Comparison of ENCODE assay signal across 14 cellular contexts in genomic region chr4:41384992-41385391, GRCh38.
DNase-seq lines count a peak whose midpoint lies in the region; ATAC-seq, FAIRE-seq and TF ChIP-seq lines count a peak whose summit lies in the region.
"Had no signal": no experiment of that assay in that cellular context is flagged by ENCODE, and none has a peak within 500 bp of the region (broad histone marks: within the 10 kb centered on the region; RNA-seq: fewer than 3 reads in every experiment).

No MANE protein-coding gene starts in this region.

- H2AFZ ChIP-seq in endothelial cell of umbilical vein (ENCODE audit: low read depth, low read length): no peak overlapping the region
- H2AFZ ChIP-seq: parathyroid adenoma had no signal

- 4 to 32% methylated on average over 1 of the region's 1 CpG for WGBS in lung, 2 donors
- 57 to 71% methylated on average over 1 of the region's 1 CpG for WGBS in esophagus squamous epithelium, 2 donors

- peak overlapping the region; percentile 26 for H3K9ac ChIP-seq in endothelial cell of umbilical vein (replicated peaks; ENCODE audit: extremely low read depth, insufficient read depth, low read length)
- H3K9ac ChIP-seq: parathyroid adenoma had no signal

- H3K4me3 ChIP-seq in endothelial cell of umbilical vein (replicated peaks in 1 of 3; ENCODE audit: insufficient read depth in 1 of 3, low read depth in 1 of 3, low read length in 3 of 3) (no peak overlapping the region), lung (no peak overlapping the region), upper lobe of right lung (no peak overlapping the region), esophagus squamous epithelium (no peak overlapping the region)
- H3K4me3 ChIP-seq: HAP-1 had no signal

- H3K9me3 ChIP-seq in endothelial cell of umbilical vein (replicated peaks; ENCODE audit: control insufficient read depth, insufficient read depth, low read length) (no peaks in the 10 kb centered on the region), lung (ENCODE audit: control insufficient read depth in 2 of 2, insufficient read depth in 1 of 2, low read length in 1 of 2) (no peaks in the 10 kb centered on the region), upper lobe of right lung (no peaks in the 10 kb centered on the region), esophagus squamous epithelium (no peaks in the 10 kb centered on the region)
- H3K9me3 ChIP-seq: HAP-1 had no signal

- peaks cover 0 to 1% of the 10 kb centered on the region in 2 experiments for H3K36me3 ChIP-seq in endothelial cell of umbilical vein (ENCODE audit: control insufficient read depth in 2 of 2, extremely low read depth in 1 of 2, insufficient read depth in 2 of 2, low read length in 2 of 2)
- H3K36me3 ChIP-seq in lung (ENCODE audit: control insufficient read depth in 2 of 2, insufficient read depth in 2 of 2, low read length in 2 of 2): no peaks in the 10 kb centered on the region
- H3K36me3 ChIP-seq in upper lobe of right lung: no peaks in the 10 kb centered on the region
- no peaks in the 10 kb centered on the region for H3K36me3 ChIP-seq in esophagus squamous epithelium
- H3K36me3 ChIP-seq: HAP-1 had no signal

- TF ChIP-seq CTCF in endothelial cell of umbilical vein (IDR thresholded peaks at IDR 0.05; ENCODE audit: extremely low read depth in 1 of 2, insufficient read depth in 1 of 2, low read depth in 1 of 2, low read length in 2 of 2) (no peak), lung (IDR thresholded peaks at IDR 0.05; ENCODE audit: control extremely low read depth, extremely low read depth) (no peak), upper lobe of right lung (IDR thresholded peaks at IDR 0.05) (no peak), esophagus squamous epithelium (IDR thresholded peaks at IDR 0.05) (no peak)

- H3K4me1 ChIP-seq in endothelial cell of umbilical vein (ENCODE audit: control insufficient read depth, extremely low read depth, insufficient read depth, low read length) (peaks cover 18% of the 10 kb centered on the region), lung (ENCODE audit: control insufficient read depth in 2 of 2, insufficient read depth in 2 of 2, low read length in 2 of 2) (peaks cover 14 to 39% of the 10 kb centered on the region in 2 donors), upper lobe of right lung (peaks cover 30% of the 10 kb centered on the region), esophagus squamous epithelium (peaks cover 0 to 15% (median 3%) of the 10 kb centered on the region in 3 donors)
- H3K4me1 ChIP-seq: foreskin keratinocyte, parathyroid adenoma had no signal

- H3K9me1 ChIP-seq in endothelial cell of umbilical vein (replicated peaks; ENCODE audit: control insufficient read depth, extremely low read depth, insufficient read depth, low read length): no peaks in the 10 kb centered on the region

- DNase-seq in NCI-H2196 (lab: John Stamatoyannopoulos, UW; ENCODE audit: unreplicated experiment) (peak; percentile 31), NCI-H2196 treated with DMSO at 0.1 percent for 48 hours (lab: John Stamatoyannopoulos, UW; ENCODE audit: unreplicated experiment) (no peak), endothelial cell of umbilical vein (ENCODE audit: low read depth, low spot score) (peak; percentile 99), lung (ENCODE audit: low spot score) (peak; percentile 75), upper lobe of right lung (peak; percentile 83), esophagus squamous epithelium (lab: John Stamatoyannopoulos, UW) (no peak)
- no peak for DNase-seq in activated CD4-positive, alpha-beta T cell treated with anti-CD3 and anti-CD28 coated beads for 4 hours
- DNase-seq: ACHN, foreskin keratinocyte, NCI-H1694 treated with DMSO at 0.1 percent for 48 hours had no signal

- CTCF ChIA-PET in endothelial cell of umbilical vein (lab: Charles Lee): interaction anchor here (1.0 to 1.1 kb wide), 2 partner anchors 11 to 259 kb away, joined by 3 to 6 read pairs; no protein-coding TSS in a partner anchor

- ATAC-seq in lung (ENCODE audit: insufficient read depth, low FRiP score) (no peak), upper lobe of right lung (peak; percentile 59), HG03342 (IDR thresholded peaks at IDR 0.05; ENCODE audit: unreplicated experiment) (no peak)
- ATAC-seq: foreskin keratinocyte had no signal

- H3K27me3 ChIP-seq in endothelial cell of umbilical vein (ENCODE audit: control insufficient read depth in 2 of 2, insufficient read depth in 2 of 2, low read length in 2 of 2) (peaks cover 3 to 5% of the 10 kb centered on the region in 2 experiments), lung (ENCODE audit: control insufficient read depth, insufficient read depth) (no peaks in the 10 kb centered on the region), upper lobe of right lung (no peaks in the 10 kb centered on the region), esophagus squamous epithelium (no peaks in the 10 kb centered on the region)

- H4K20me1 ChIP-seq in endothelial cell of umbilical vein (replicated peaks; ENCODE audit: control insufficient read depth, extremely low read depth, insufficient read depth, low read length): no peaks in the 10 kb centered on the region

- H3K4me2 ChIP-seq in endothelial cell of umbilical vein (ENCODE audit: insufficient read depth, low read length): peak overlapping the region; percentile 14

- intact Hi-C loops in endothelial cell of umbilical vein (cut with micrococcal nuclease): loop anchor here (1.0 to 5.0 kb wide), 5 partner anchors 24 to 151 kb away; no protein-coding TSS in a partner anchor
- intact Hi-C loops in upper lobe of right lung (cut with DNase I): no loop called here
- intact Hi-C loops in esophagus squamous epithelium (cut with DNase I): no loop called here

- POLR2A ChIA-PET in endothelial cell of umbilical vein (lab: Charles Lee): no interaction called here

- FAIRE-seq in endothelial cell of umbilical vein (lab: Jason Lieb, UNC): peak; percentile 91
- FAIRE-seq: GM12891 had no signal

- no peaks in the 10 kb centered on the region for H3K79me2 ChIP-seq in endothelial cell of umbilical vein (ENCODE audit: control insufficient read depth, insufficient read depth, low read length)

- H3K27ac ChIP-seq in endothelial cell of umbilical vein (ENCODE audit: insufficient read depth, low read depth, low read length) (peak overlapping the region; percentile 39), lung (ENCODE audit: low read depth in 1 of 2, low read length in 1 of 2) (no peak overlapping the region), upper lobe of right lung (no peak overlapping the region), esophagus squamous epithelium (no peak overlapping the region)
- H3K27ac ChIP-seq: foreskin keratinocyte, parathyroid adenoma had no signal

- TF ChIP-seq POLR2A in endothelial cell of umbilical vein (IDR thresholded peaks at IDR 0.05; ENCODE audit: low read depth, low read length): peak; percentile 49
- no peak for TF ChIP-seq POLR2A in esophagus squamous epithelium (IDR thresholded peaks at IDR 0.05)

- dilution Hi-C loops in endothelial cell of umbilical vein (cut with MboI; ENCODE audit: extremely low pct_ligation_motif_present, low sequenced_read_pairs): no loop called here

- BruUV-seq in endothelial cell of umbilical vein (replicated peaks; lab: Mats Ljungman, UMichigan): no TSS peak

TF ChIP-seq in endothelial cell of umbilical vein, 7 proteins besides CTCF, POLR2A, EP300 and RAD21:
- TF ChIP-seq MAX (IDR thresholded peaks at IDR 0.05; ENCODE audit: insufficient read depth, insufficient read length) (no peak), GATA2 (IDR thresholded peaks at IDR 0.05; ENCODE audit: insufficient read depth, insufficient read length, low read depth, low read length) (peak; percentile 91), FOS (IDR thresholded peaks at IDR 0.05; ENCODE audit: borderline replicate concordance, insufficient read depth, low read length) (peak; percentile 8), EZH2 (IDR thresholded peaks at IDR 0.05; ENCODE audit: borderline replicate concordance, low read depth, low read length, severe bottlenecking) (no peak), JUN (IDR thresholded peaks at IDR 0.05; ENCODE audit: borderline replicate concordance, insufficient read depth, insufficient read length, low read depth) (peak; percentile 48), MYC (IDR thresholded peaks at IDR 0.05; ENCODE audit: low read depth, low read length) (no peak), POLR2AphosphoS5 (IDR thresholded peaks at IDR 0.05; ENCODE audit: insufficient read depth, low read depth, low read length) (peak; percentile 55)
TF ChIP-seq in endothelial cell of umbilical vein: peak in this region for 4.

Comparison
In these comparisons a context has a peak if more than half of its experiments do, and no peak if none do; other contexts are left out.
1. DNase-seq: peak in NCI-H2196 (single experiment), endothelial cell of umbilical vein (single experiment), lung (single experiment) and upper lobe of right lung (single experiment); none in NCI-H2196 treated with DMSO at 0.1 percent for 48 hours (single experiment), esophagus squamous epithelium (single experiment) and activated CD4-positive, alpha-beta T cell treated with anti-CD3 and anti-CD28 coated beads for 4 hours (0 of 2).